ENCODE assay signal across 23 cellular contexts in the genomic region with DNA sequence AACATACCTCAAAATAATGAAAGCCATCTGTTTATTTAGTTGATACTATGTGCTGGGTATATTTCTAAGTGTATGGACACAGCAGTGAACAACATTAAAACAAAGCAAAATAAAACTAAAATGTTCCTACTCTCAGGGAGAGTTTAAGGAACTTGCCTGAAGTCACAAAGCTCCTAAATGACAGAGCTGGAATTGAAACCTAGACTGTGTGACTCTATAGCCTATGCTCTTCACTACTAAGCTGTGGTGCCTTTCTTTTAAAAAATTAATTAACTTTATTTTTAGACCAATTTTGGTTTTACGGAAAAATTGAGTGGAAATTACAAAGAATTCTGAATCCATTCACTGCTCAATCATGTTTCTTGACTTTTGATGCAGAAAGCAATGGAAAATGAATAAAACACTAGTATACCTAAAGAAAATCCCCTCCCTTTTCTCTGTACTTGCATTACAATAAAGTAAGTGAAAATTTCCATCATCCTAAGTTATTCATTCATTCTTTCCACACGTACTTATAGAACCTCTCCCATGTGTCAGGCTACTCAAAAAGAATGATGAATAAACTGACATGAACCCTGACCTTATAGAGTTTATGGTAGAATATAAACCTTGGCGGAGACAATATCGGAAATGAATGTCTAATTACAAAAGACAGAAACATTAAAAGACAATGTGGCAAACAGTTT.
"Had no signal": no experiment of that assay in that cellular context is flagged by ENCODE, and none has a peak within 500 bp of the region (broad histone marks: within the 10 kb centered on the region; RNA-seq: fewer than 3 reads in every experiment).

No MANE protein-coding gene starts in this region.

- H3K4me1 ChIP-seq: colonic mucosa, foreskin keratinocyte, left ventricle myocardium inferior, lower lobe of right lung, neural progenitor cell, right atrium auricular region, sigmoid colon, stomach, transverse colon had no signal

- DNase-seq: colonic mucosa; erythroblast; foreskin keratinocyte; head of caudate nucleus; kidney; left cardiac atrium; left ventricle myocardium inferior; lower lobe of right lung; nucleus accumbens; ovary; sigmoid colon; stimulated activated CD4-positive, alpha-beta T cell treated with anti-CD3 and anti-CD28 coated beads, Interleukin-12 subunit alpha, Interleukin-12 subunit beta, amount 100 ng/mL, for 4 hours; stomach; substantia nigra; transverse colon had no signal

- H3K27me3 Mint-ChIP-seq: memory B cell; natural killer cell treated with Interleukin-12 subunit alpha and Interleukin-12 subunit beta and Interleukin-15 and Interleukin-18, amount 100 ng/mL, for 72 hours had no signal

- H3K4me3 ChIP-seq: colonic mucosa, hepatocyte, left ventricle myocardium inferior, lower lobe of right lung, neural progenitor cell, ovary, right atrium auricular region, sigmoid colon, skin epidermis, stomach, thoracic aorta, transverse colon had no signal

- H3K27ac Mint-ChIP-seq: memory B cell; mesothelial cell of epicardium; natural killer cell treated with Interleukin-12 subunit alpha and Interleukin-12 subunit beta and Interleukin-15 and Interleukin-18, amount 100 ng/mL, for 72 hours; neural progenitor cell had no signal

- H3K36me3 Mint-ChIP-seq: memory B cell; natural killer cell treated with Interleukin-12 subunit alpha and Interleukin-12 subunit beta and Interleukin-15 and Interleukin-18, amount 100 ng/mL, for 72 hours; neural progenitor cell had no signal

- H3K36me3 ChIP-seq: colonic mucosa, left ventricle myocardium inferior, lower lobe of right lung, neural progenitor cell, ovary, right atrium auricular region, sigmoid colon, stomach, thoracic aorta, transverse colon had no signal

- H3K27me3 ChIP-seq: colonic mucosa, foreskin keratinocyte, hepatocyte, neural progenitor cell, ovary, right atrium auricular region, sigmoid colon, stomach, transverse colon had no signal

- H3K4me1 Mint-ChIP-seq: memory B cell, neural progenitor cell had no signal

- H3K4me3 Mint-ChIP-seq: memory B cell; mesothelial cell of epicardium; natural killer cell treated with Interleukin-12 subunit alpha and Interleukin-12 subunit beta and Interleukin-15 and Interleukin-18, amount 100 ng/mL, for 72 hours; neural progenitor cell had no signal

- H3K27ac ChIP-seq: colonic mucosa, foreskin keratinocyte, hepatocyte, left ventricle myocardium inferior, lower lobe of right lung, neural progenitor cell, ovary, right atrium auricular region, sigmoid colon, skin epidermis, stomach, thoracic aorta, transverse colon had no signal

- ATAC-seq: foreskin keratinocyte; left cardiac atrium; natural killer cell treated with Interleukin-12 subunit alpha and Interleukin-12 subunit beta and Interleukin-15 and Interleukin-18, amount 100 ng/mL, for 72 hours had no signal

- H3K9me3 ChIP-seq: colonic mucosa, lower lobe of right lung, ovary, right atrium auricular region, stomach, thoracic aorta, transverse colon had no signal
